ENCODE assay signal across 1 cellular context in the genomic region with DNA sequence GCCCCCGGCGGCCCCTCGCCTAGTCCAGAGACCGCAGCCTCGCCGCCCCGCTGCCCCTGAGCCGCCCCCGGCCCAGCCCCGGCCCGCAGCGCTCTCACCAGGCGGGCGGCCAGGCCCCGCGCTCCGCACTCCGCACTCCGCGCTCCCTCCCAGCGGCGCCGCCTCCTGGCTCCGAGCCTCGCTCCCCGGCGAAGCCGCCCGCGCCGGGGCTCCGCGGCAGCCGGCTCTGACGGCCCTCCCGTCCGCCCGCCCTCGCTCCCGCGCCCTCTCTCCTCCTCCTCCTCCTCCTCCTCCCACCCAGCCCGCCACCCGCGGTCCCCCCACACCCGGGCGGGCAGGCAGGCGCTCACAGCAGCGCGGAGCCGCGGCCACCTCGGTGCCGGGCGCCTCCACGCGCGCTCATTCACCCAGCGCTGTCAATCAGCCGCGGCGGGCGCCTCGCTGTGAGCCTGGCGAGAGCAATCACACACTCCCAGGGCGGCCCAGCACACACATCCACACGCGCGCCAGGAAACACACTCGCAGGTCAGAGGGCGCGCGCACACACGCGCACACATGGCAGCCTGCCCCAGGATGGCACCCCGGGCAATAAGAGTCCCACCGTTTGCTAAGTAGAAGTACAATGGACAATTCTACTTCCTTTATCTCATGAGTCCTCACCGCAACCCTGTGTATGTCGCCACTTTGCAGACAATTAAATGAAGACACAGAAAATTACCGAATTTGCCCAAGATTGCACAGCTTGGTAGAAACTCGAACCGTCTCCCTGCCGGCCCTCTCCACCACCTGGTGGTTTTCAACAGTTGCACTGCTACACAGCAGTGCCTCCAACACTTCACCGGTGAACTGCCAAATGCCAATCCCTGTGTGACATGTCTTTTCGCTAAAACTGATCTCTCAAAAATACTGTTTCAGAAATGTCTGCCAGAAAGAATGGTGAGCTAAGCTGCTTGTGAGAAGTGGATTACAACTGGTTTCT.
A peak's percentile ranks its signal among the peaks of the same experiment; 100 is the strongest.
TF ChIP-seq lines count a peak whose summit lies in the region.

PRRT4 (minus strand) TSS at position 228 of the 979 bp plus-strand sequence.

TF ChIP-seq in GM12878, 131 proteins besides CTCF, POLR2A, EP300 and RAD21 (continued from another document):
- TF ChIP-seq, protein P1, sequence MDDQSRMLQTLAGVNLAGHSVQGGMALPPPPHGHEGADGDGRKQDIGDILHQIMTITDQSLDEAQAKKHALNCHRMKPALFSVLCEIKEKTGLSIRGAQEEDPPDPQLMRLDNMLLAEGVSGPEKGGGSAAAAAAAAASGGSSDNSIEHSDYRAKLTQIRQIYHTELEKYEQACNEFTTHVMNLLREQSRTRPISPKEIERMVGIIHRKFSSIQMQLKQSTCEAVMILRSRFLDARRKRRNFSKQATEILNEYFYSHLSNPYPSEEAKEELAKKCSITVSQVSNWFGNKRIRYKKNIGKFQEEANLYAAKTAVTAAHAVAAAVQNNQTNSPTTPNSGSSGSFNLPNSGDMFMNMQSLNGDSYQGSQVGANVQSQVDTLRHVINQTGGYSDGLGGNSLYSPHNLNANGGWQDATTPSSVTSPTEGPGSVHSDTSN (IDR thresholded peaks at IDR 0.05; ENCODE audit: insufficient replicate concordance, low read depth, low read length) = peak; percentile 29
- no peak for TF ChIP-seq RELB (IDR thresholded peaks at IDR 0.05; ENCODE audit: low read depth)
- TF ChIP-seq E4F1 (IDR thresholded peaks at IDR 0.05; ENCODE audit: borderline replicate concordance, partially characterized antibody) = no peak
- TF ChIP-seq PML (IDR thresholded peaks at IDR 0.05; ENCODE audit: low read length) = no peak
- no peak for TF ChIP-seq MEF2B (IDR thresholded peaks at IDR 0.05; ENCODE audit: partially characterized antibody, poor library complexity, severe bottlenecking)
- no peak for TF ChIP-seq TCF12 (IDR thresholded peaks at IDR 0.05; ENCODE audit: low read depth, low read length)
